ENCODE assay signal across 8 cellular contexts in the genomic region with DNA sequence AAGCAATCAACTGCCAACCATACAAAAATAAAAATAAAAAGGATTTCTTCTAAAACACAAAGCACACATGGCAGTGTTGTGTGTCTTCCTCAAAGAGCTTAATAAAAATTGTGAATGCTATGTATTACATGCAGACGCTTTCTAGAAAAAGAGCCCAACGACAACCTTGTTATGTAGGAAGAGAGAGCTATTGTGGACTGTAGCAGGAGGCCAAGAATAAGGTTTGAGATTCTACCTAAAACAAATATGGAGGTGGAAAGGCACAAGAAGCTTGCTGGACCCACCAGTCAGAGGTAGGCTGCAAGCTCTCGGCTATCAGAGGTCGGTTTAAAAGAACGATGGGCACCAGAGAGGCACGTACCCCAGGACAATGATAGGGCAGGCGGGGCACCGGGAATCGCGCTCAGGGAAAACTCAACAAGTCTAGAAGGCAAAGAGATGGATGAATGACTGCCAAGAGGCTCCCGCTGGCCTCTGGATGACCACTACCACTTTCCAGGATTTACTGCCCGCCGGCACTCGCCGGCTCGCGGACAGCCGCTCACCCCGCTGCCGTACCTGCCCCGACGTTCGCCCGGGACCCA. TPM values are rescaled to one million over a fixed set of nuclear protein-coding genes. Genes with fewer than 3 reads are reported as not detected.
A peak's percentile ranks its signal among the peaks of the same experiment; 100 is the strongest.
DNase-seq lines count a peak whose midpoint lies in the region; TF ChIP-seq lines count a peak whose summit lies in the region.

No MANE protein-coding gene starts in this region.

- H3K36me3 ChIP-seq in transverse colon, result no peaks in the 10 kb centered on the region

- no peak for TF ChIP-seq EP300 in transverse colon (IDR thresholded peaks at IDR 0.05; ENCODE audit: low read depth)

- peaks cover 0 to 35% (median 14%) of the 10 kb centered on the region in 4 donors for H3K4me1 ChIP-seq in transverse colon

- intact Hi-C loops in lower leg skin (cut with DNase I; ENCODE audit: low total_unique reads) (no loop called here), transverse colon (cut with DNase I; ENCODE audit: low total_unique reads) (no loop called here)

- H3K27ac ChIP-seq in transverse colon, result peak overlapping the region; percentile 80 to 93 (median 88)

- H3K27me3 ChIP-seq in transverse colon, result peaks cover 12% of the 10 kb centered on the region

- no peaks in the 10 kb centered on the region for H3K36me3 Mint-ChIP-seq in chondrocyte (ENCODE audit: low read depth)

- TF ChIP-seq POLR2A in lower leg skin (IDR thresholded peaks at IDR 0.05) (no peak), transverse colon (IDR thresholded peaks at IDR 0.05) (no peak)

- no peaks in the 10 kb centered on the region for H3K27me3 Mint-ChIP-seq in chondrocyte (ENCODE audit: low read depth)

- no peaks in the 10 kb centered on the region for H3K9me3 Mint-ChIP-seq in chondrocyte (ENCODE audit: low read depth)

- peaks cover 47% of the 10 kb centered on the region for H3K4me1 Mint-ChIP-seq in chondrocyte (ENCODE audit: low read depth)

- no peak for DNase-seq in GM12864 (ENCODE audit: low read depth)
- DNase-seq in NCI-H69 (lab: John Stamatoyannopoulos, UW), result peak; percentile 26
- DNase-seq in chondrocyte (ENCODE audit: low spot score), result no peak
- no peak for DNase-seq in lower leg skin (ENCODE audit: low spot score in 2 of 2)
- no peak for DNase-seq in transverse colon
- no peak for DNase-seq in RPMI8226
- DNase-seq in NCI-H1048 (lab: John Stamatoyannopoulos, UW), result no peak
- no peak for DNase-seq in D341Med (ENCODE audit: low spot score)

- peak overlapping the region; percentile 93 for H3K4me3 Mint-ChIP-seq in chondrocyte (ENCODE audit: unreplicated experiment)

- H3K4me3 ChIP-seq in GM12864 (ENCODE audit: low read depth, low read length) (peak overlapping the region; percentile 80), lower leg skin (ENCODE audit: low read depth, poor library complexity, severe bottlenecking) (peak overlapping the region; percentile 62), transverse colon (peak overlapping the region; percentile 75 to 86 (median 82))

- 2 to 5% methylated on average over 11 to 24 of the region's 24 CpGs for whole genome bisulfite sequencing in lower leg skin, 2 donors
- WGBS in transverse colon (ENCODE audit: low coverage in 1 of 2), 2 donors, result 7 to 9% methylated on average over 9 to 24 of the region's 24 CpGs

- TF ChIP-seq CTCF in GM12864 (IDR thresholded peaks at IDR 0.05; ENCODE audit: low read depth, low read length, missing control alignments), result no peak
- TF ChIP-seq CTCF in chondrocyte (IDR thresholded peaks at IDR 0.05), result no peak
- no peak for TF ChIP-seq CTCF in lower leg skin (IDR thresholded peaks at IDR 0.05)
- no peak for TF ChIP-seq CTCF in transverse colon (IDR thresholded peaks at IDR 0.05)

- no peaks in the 10 kb centered on the region for H3K9me3 ChIP-seq in transverse colon

- in situ Hi-C loops in transverse colon (cut with MboI; ENCODE audit: low pct_ligation_motif_present in 1 of 4, low pct_unique_long_range_greater_than_20kb in 1 of 4, low sequenced_read_pairs in 3 of 4), result no loop called here

- H3K27ac Mint-ChIP-seq in chondrocyte (ENCODE audit: unreplicated experiment), result peak overlapping the region; percentile 95

RNA-seq across cellular contexts. Expression of a gene that starts 1.1 kb away (rescaled TPM):
- total RNA-seq in chondrocyte (84.3 to 93.1 TPM (median 92.2 TPM) in 3 replicates), lower leg skin (10 to 100 TPM in 3 of 4 donors, 1 to 10 TPM in 1; 5.7 to 19.0 (median 12.4) TPM), transverse colon (10 to 100 TPM in 1 of 4 donors, 1 to 10 TPM in 3; 2.6 to 16.5 (median 5.2) TPM)
